Comparison of ENCODE assay signal across 9 cellular contexts in genomic region chr13:100100115-100100879, GRCh38. TPM values are rescaled to one million over a fixed set of nuclear protein-coding genes. Genes with fewer than 3 reads are reported as not detected.
DNase-seq lines count a peak whose midpoint lies in the region; ATAC-seq, FAIRE-seq and TF ChIP-seq lines count a peak whose summit lies in the region.
"Had no signal": no experiment of that assay in that cellular context is flagged by ENCODE, and none has a peak within 500 bp of the region (broad histone marks: within the 10 kb centered on the region; RNA-seq: fewer than 3 reads in every experiment).

No MANE protein-coding gene starts in this region.

- H3K27ac ChIP-seq in left lung (peak overlapping the region in 1 of 2 donors; percentile 34), thymus (ENCODE audit: low read depth) (peak overlapping the region; percentile 5)

- no peak for TF ChIP-seq CTCF in bronchial epithelial cell (IDR thresholded peaks at IDR 0.05; ENCODE audit: insufficient read depth, low read length, severe bottlenecking)
- TF ChIP-seq CTCF in left lung (IDR thresholded peaks at IDR 0.05) = no peak
- TF ChIP-seq CTCF in D721Med (IDR thresholded peaks at IDR 0.05; ENCODE audit: insufficient read depth, missing control alignments) = no peak

- H3K4me3 ChIP-seq in bronchial epithelial cell (ENCODE audit: low read depth, low read length) = no peak overlapping the region
- no peak overlapping the region for H3K4me3 ChIP-seq in left lung
- no peak overlapping the region for H3K4me3 ChIP-seq in thymus (ENCODE audit: low read length)

- WGBS in thymus = 93% methylated on average over 10 of the region's 10 CpGs

- ATAC-seq in left lung (peak; percentile 57), T-cell (replicated peaks in 1 of 4) (no peak)

- H3K4me3 Mint-ChIP-seq in T-cell = no peak overlapping the region

- H3K9me3 ChIP-seq in left lung = no peaks in the 10 kb centered on the region
- H3K9me3 ChIP-seq in thymus (ENCODE audit: control insufficient read depth) = no peaks in the 10 kb centered on the region

- peaks cover 1% of the 10 kb centered on the region for H3K36me3 ChIP-seq in bronchial epithelial cell (ENCODE audit: control insufficient read depth, insufficient read depth, low read length)
- H3K36me3 ChIP-seq in left lung = no peaks in the 10 kb centered on the region
- no peaks in the 10 kb centered on the region for H3K36me3 ChIP-seq in thymus (ENCODE audit: control insufficient read depth, insufficient read depth)

- no peak overlapping the region for H3K27ac Mint-ChIP-seq in T-cell

- POLR2A ChIA-PET in HEK293T (lab: Yijun Ruan, JAX) = interaction anchor here (3.1 kb wide), 1 partner anchor 11 kb away, joined by 17 read pairs; the partner anchor contains the start of gene PCCA
- POLR2A ChIA-PET in T-cell (lab: Charles Lee) = interaction anchor here (0.6 to 0.7 kb wide), 2 partner anchors 9 to 10 kb away, joined by 3 to 5 read pairs; no protein-coding TSS in a partner anchor

- CTCF ChIA-PET in HEK293T (lab: Yijun Ruan, JAX) = no interaction called here
- CTCF ChIA-PET in T-cell (lab: Charles Lee) = no interaction called here

- intact Hi-C loops in left lung (cut with DNase I) = no loop called here

- DNase-seq in DMS 273 (lab: John Stamatoyannopoulos, UW; ENCODE audit: unreplicated experiment) (peak; percentile 31), DMS 273 treated with DMSO at 0.1 percent for 48 hours (lab: John Stamatoyannopoulos, UW) (no peak), bronchial epithelial cell (ENCODE audit: low read depth) (peak; percentile 88), left lung (no peak), HEK293T (ENCODE audit: extremely low spot score) (no peak), D721Med (ENCODE audit: insufficient read length, low spot score) (no peak), T-cell (no peak)
- DNase-seq: MM.1S had no signal

- peaks cover 14 to 22% (median 16%) of the 10 kb centered on the region in 3 donors for H3K4me1 Mint-ChIP-seq in T-cell

- H3K27me3 Mint-ChIP-seq in T-cell = no peaks in the 10 kb centered on the region

- peaks cover 29% of the 10 kb centered on the region for H3K36me3 Mint-ChIP-seq in T-cell

- H3K4me1 ChIP-seq in left lung = peaks cover 0 to 9% of the 10 kb centered on the region in 2 donors
- no peaks in the 10 kb centered on the region for H3K4me1 ChIP-seq in thymus (ENCODE audit: control insufficient read depth, insufficient read depth, low read length)

- no peaks in the 10 kb centered on the region for H3K9me3 Mint-ChIP-seq in T-cell

- FAIRE-seq in bronchial epithelial cell (lab: Jason Lieb, UNC) = no peak
- no peak for FAIRE-seq in D721Med (lab: Jason Lieb, UNC)

- H3K27me3 ChIP-seq in bronchial epithelial cell (ENCODE audit: control insufficient read depth, insufficient read depth, low read length) = no peaks in the 10 kb centered on the region
- no peaks in the 10 kb centered on the region for H3K27me3 ChIP-seq in left lung
- H3K27me3 ChIP-seq in thymus (ENCODE audit: control insufficient read depth, insufficient read depth) = no peaks in the 10 kb centered on the region

TF ChIP-seq in HEK293T, 16 proteins besides CTCF, POLR2A, EP300 and RAD21:
- TF ChIP-seq SP1 (IDR thresholded peaks at IDR 0.05) = no peak
- TF ChIP-seq CTBP1 (IDR thresholded peaks at IDR 0.05; ENCODE audit: borderline replicate concordance) = no peak
- no peak for TF ChIP-seq FOXK2 (IDR thresholded peaks at IDR 0.05)
- TF ChIP-seq SUZ12 (IDR thresholded peaks at IDR 0.05) = no peak
- no peak for TF ChIP-seq PKNOX1 (IDR thresholded peaks at IDR 0.05)
- TF ChIP-seq FOXA1 (IDR thresholded peaks at IDR 0.05) = no peak
- no peak for TF ChIP-seq HDGF (IDR thresholded peaks at IDR 0.05; ENCODE audit: borderline replicate concordance)
- no peak for TF ChIP-seq ARNT (IDR thresholded peaks at IDR 0.05)
- no peak for TF ChIP-seq ELF4 (IDR thresholded peaks at IDR 0.05)
- TF ChIP-seq FOXM1 (IDR thresholded peaks at IDR 0.05; ENCODE audit: borderline replicate concordance) = no peak
- TF ChIP-seq BHLHE40 (IDR thresholded peaks at IDR 0.05; ENCODE audit: borderline replicate concordance) = no peak
- no peak for TF ChIP-seq NFRKB (IDR thresholded peaks at IDR 0.05)
- no peak for TF ChIP-seq ZNF384 (IDR thresholded peaks at IDR 0.05)
- no peak for TF ChIP-seq LEF1 (IDR thresholded peaks at IDR 0.05; ENCODE audit: borderline replicate concordance)
- TF ChIP-seq L3MBTL2 (conservative IDR thresholded peaks at IDR 0.05) = no peak
- TF ChIP-seq TARDBP (IDR thresholded peaks at IDR 0.05) = no peak

RNA-seq across cellular contexts. Expression of gene PCCA, which starts 11.4 kb away (rescaled TPM):
- total RNA-seq in bronchial epithelial cell = 23.9 and 27.1 TPM in 2 replicates
- total RNA-seq in left lung = 10 to 100 TPM; 26.8 to 32.0 TPM
- 18.2 TPM for polyA plus RNA-seq in thymus
- total RNA-seq in T-cell = 10 to 100 TPM in 3 of 5 donors, 1 to 10 TPM in 2; 7.6 to 16.8 (median 10.2) TPM

Comparison
In these comparisons a context has a peak if more than half of its experiments do, and no peak if none do; other contexts are left out.
1. DNase-seq: peak in DMS 273 (single experiment) and bronchial epithelial cell (single experiment); none in DMS 273 treated with DMSO at 0.1 percent for 48 hours (single experiment), left lung (0 of 2), HEK293T (single experiment), D721Med (single experiment) and T-cell (0 of 34).